Comparison of ENCODE assay signal across 1 cellular context in genomic region chr5:56340196-56340980, GRCh38.
TF ChIP-seq lines count a peak whose summit lies in the region.

No MANE protein-coding gene starts in this region.

TF ChIP-seq in WTC11, 78 proteins besides CTCF, POLR2A, EP300 and RAD21 (continued from another document):
- TF ChIP-seq, protein P1, sequence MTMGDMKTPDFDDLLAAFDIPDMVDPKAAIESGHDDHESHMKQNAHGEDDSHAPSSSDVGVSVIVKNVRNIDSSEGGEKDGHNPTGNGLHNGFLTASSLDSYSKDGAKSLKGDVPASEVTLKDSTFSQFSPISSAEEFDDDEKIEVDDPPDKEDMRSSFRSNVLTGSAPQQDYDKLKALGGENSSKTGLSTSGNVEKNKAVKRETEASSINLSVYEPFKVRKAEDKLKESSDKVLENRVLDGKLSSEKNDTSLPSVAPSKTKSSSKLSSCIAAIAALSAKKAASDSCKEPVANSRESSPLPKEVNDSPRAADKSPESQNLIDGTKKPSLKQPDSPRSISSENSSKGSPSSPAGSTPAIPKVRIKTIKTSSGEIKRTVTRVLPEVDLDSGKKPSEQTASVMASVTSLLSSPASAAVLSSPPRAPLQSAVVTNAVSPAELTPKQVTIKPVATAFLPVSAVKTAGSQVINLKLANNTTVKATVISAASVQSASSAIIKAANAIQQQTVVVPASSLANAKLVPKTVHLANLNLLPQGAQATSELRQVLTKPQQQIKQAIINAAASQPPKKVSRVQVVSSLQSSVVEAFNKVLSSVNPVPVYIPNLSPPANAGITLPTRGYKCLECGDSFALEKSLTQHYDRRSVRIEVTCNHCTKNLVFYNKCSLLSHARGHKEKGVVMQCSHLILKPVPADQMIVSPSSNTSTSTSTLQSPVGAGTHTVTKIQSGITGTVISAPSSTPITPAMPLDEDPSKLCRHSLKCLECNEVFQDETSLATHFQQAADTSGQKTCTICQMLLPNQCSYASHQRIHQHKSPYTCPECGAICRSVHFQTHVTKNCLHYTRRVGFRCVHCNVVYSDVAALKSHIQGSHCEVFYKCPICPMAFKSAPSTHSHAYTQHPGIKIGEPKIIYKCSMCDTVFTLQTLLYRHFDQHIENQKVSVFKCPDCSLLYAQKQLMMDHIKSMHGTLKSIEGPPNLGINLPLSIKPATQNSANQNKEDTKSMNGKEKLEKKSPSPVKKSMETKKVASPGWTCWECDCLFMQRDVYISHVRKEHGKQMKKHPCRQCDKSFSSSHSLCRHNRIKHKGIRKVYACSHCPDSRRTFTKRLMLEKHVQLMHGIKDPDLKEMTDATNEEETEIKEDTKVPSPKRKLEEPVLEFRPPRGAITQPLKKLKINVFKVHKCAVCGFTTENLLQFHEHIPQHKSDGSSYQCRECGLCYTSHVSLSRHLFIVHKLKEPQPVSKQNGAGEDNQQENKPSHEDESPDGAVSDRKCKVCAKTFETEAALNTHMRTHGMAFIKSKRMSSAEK (CRISPR knock-in tag; IDR thresholded peaks at IDR 0.05; ENCODE audit: borderline replicate concordance) = no peak
- TF ChIP-seq PRDM15 (CRISPR knock-in tag; IDR thresholded peaks at IDR 0.05) (no peak), NR2C2 (CRISPR knock-in tag; IDR thresholded peaks at IDR 0.05) (no peak), PREB (CRISPR knock-in tag; IDR thresholded peaks at IDR 0.05; ENCODE audit: borderline replicate concordance) (no peak), IRF1 (CRISPR knock-in tag; IDR thresholded peaks at IDR 0.05) (no peak), SP1 (CRISPR knock-in tag; conservative IDR thresholded peaks at IDR 0.05) (no peak), ZBTB21 (CRISPR knock-in tag; IDR thresholded peaks at IDR 0.05; ENCODE audit: borderline replicate concordance) (no peak), ZNF281 (CRISPR knock-in tag; IDR thresholded peaks at IDR 0.05) (no peak), KAT7 (CRISPR knock-in tag; IDR thresholded peaks at IDR 0.05; ENCODE audit: borderline replicate concordance) (no peak), NFE2L1 (CRISPR knock-in tag; IDR thresholded peaks at IDR 0.05) (no peak), ATF2 (CRISPR knock-in tag; IDR thresholded peaks at IDR 0.05; ENCODE audit: borderline replicate concordance, low read depth) (no peak), NR1H2 (CRISPR knock-in tag; IDR thresholded peaks at IDR 0.05) (no peak), IRF2 (CRISPR knock-in tag; IDR thresholded peaks at IDR 0.05; ENCODE audit: borderline replicate concordance, low read depth) (no peak), FOXP1 (CRISPR knock-in tag; IDR thresholded peaks at IDR 0.05; ENCODE audit: borderline replicate concordance) (no peak)
- TF ChIP-seq, protein P2, sequence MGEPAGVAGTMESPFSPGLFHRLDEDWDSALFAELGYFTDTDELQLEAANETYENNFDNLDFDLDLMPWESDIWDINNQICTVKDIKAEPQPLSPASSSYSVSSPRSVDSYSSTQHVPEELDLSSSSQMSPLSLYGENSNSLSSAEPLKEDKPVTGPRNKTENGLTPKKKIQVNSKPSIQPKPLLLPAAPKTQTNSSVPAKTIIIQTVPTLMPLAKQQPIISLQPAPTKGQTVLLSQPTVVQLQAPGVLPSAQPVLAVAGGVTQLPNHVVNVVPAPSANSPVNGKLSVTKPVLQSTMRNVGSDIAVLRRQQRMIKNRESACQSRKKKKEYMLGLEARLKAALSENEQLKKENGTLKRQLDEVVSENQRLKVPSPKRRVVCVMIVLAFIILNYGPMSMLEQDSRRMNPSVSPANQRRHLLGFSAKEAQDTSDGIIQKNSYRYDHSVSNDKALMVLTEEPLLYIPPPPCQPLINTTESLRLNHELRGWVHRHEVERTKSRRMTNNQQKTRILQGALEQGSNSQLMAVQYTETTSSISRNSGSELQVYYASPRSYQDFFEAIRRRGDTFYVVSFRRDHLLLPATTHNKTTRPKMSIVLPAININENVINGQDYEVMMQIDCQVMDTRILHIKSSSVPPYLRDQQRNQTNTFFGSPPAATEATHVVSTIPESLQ (CRISPR knock-in tag; IDR thresholded peaks at IDR 0.05) = no peak
